In genomic region chr3:47421741-47422649, GRCh38 we compare ENCODE assay signal across 1 cellular context.
TF ChIP-seq lines count a peak whose summit lies in the region.

No MANE protein-coding gene starts in this region.

TF ChIP-seq in Ishikawa, 13 proteins besides CTCF, POLR2A, EP300 and RAD21 (continued from another document):
- TF ChIP-seq CREB1 (IDR thresholded peaks at IDR 0.05; ENCODE audit: low read depth) (no peak), EGR1 (IDR thresholded peaks at IDR 0.05) (no peak), CEBPB (IDR thresholded peaks at IDR 0.05) (no peak), ZBTB7A (IDR thresholded peaks at IDR 0.05; ENCODE audit: low read depth) (no peak), FOXM1 (IDR thresholded peaks at IDR 0.05; ENCODE audit: borderline replicate concordance, low read depth) (no peak)
